29 cellular contexts compared by ENCODE assay signal in genomic region chr4:112357897-112358296, GRCh38.
"Had no signal": no experiment of that assay in that cellular context is flagged by ENCODE, and none has a peak within 500 bp of the region (broad histone marks: within the 10 kb centered on the region; RNA-seq: fewer than 3 reads in every experiment).

No MANE protein-coding gene starts in this region.

- DNase-seq: activated effector memory CD4-positive, alpha-beta T cell treated with anti-CD3 and anti-CD28 coated beads, Interleukin-2, amount 50 U/mL, for 16 hours; activated effector memory CD4-positive, alpha-beta T cell treated with Interleukin-2 at 50 U/mL for 16 hours; activated gamma-delta T cell; activated gamma-delta T cell treated with Interleukin-2 at 50 U/mL for 16 hours; activated naive CD4-positive, alpha-beta T cell; activated naive CD4-positive, alpha-beta T cell treated with anti-CD3 and anti-CD28 coated beads for 36 hours; activated naive CD4-positive, alpha-beta T cell treated with anti-CD3 and anti-CD28 coated beads, Interleukin-2, amount 10 ng/mL, durations not matched to agents 7 days and 5 days; activated naive CD4-positive, alpha-beta T cell treated with anti-CD3 and anti-CD28 coated beads, Interleukin-2, amount 50 U/mL, for 16 hours; activated naive CD4-positive, alpha-beta T cell treated with Interleukin-2 at 50 U/mL for 16 hours; activated naive CD8-positive, alpha-beta T cell treated with anti-CD3 and anti-CD28 coated beads for 36 hours; activated naive CD8-positive, alpha-beta T cell treated with anti-CD3 and anti-CD28 coated beads, Interleukin-2, amount 10 ng/mL, durations not matched to agents 7 days and 5 days; activated naive CD8-positive, alpha-beta T cell treated with anti-CD3 and anti-CD28 coated beads, Interleukin-2, amount 50 U/mL, for 24 hours; activated T-cell treated with anti-CD3 and anti-CD28 coated beads, Interleukin-2, amount 50 U/mL, for 24 hours; activated T-cell treated with anti-CD3 and anti-CD28 coated beads, Interleukin-2, amount 50 U/mL, for 4 hours; activated T-cell treated with anti-CD3 and anti-CD28 coated beads, Interleukin-2, amount 50 U/mL, for 48 hours; activated T-cell treated with anti-CD3 and anti-CD28 coated beads, Interleukin-2, amount 50 U/mL, for 72 hours; adrenal gland; amniotic stem cell; amygdala; anterior cingulate cortex; body of pancreas; brain microvascular endothelial cell; central memory CD4-positive, alpha-beta T cell; cerebellar nuclear complex had no signal

- H3K36me3 ChIP-seq: adrenal gland, brain microvascular endothelial cell, breast epithelium, cardiac muscle cell had no signal

- H3K9me3 ChIP-seq: adrenal gland, body of pancreas had no signal

- H3K27ac ChIP-seq: adrenal gland, ascending aorta, body of pancreas, brain microvascular endothelial cell, breast epithelium, cardiac muscle cell had no signal

- H3K27me3 ChIP-seq: adrenal gland, ascending aorta, body of pancreas, brain microvascular endothelial cell, breast epithelium, cardiac muscle cell had no signal

- ATAC-seq: activated naive CD4-positive, alpha-beta T cell treated with anti-CD3 and anti-CD28 coated beads, Interleukin-2, amount 50 U/mL, for 72 hours; activated naive CD8-positive, alpha-beta T cell treated with anti-CD3 and anti-CD28 coated beads, Interleukin-2, amount 50 U/mL, for 24 hours; activated T-cell treated with anti-CD3 and anti-CD28 coated beads, Interleukin-2, amount 50 U/mL, for 4 hours; activated T-cell treated with anti-CD3 and anti-CD28 coated beads, Interleukin-2, amount 50 U/mL, for 72 hours; activated T-helper 17 cell treated with anti-CD3 and anti-CD28 coated beads, Interleukin-2, amount 50 U/mL, for 72 hours; body of pancreas had no signal

- H3K4me1 ChIP-seq: adrenal gland, ascending aorta, body of pancreas, breast epithelium had no signal

- H3K4me3 ChIP-seq: adrenal gland, ascending aorta, body of pancreas, breast epithelium, cardiac muscle cell had no signal
